In genomic region chr10:132518572-132519381, GRCh38 we compare ENCODE assay signal across 1 cellular context.
TF ChIP-seq lines count a peak whose summit lies in the region.

No MANE protein-coding gene starts in this region.

TF ChIP-seq in H1, 55 proteins besides CTCF, POLR2A, EP300 and RAD21 (continued from another document):
- TF ChIP-seq HDAC2 (IDR thresholded peaks at IDR 0.05; ENCODE audit: borderline replicate concordance in 1 of 2, low read depth in 2 of 2, low read length in 2 of 2) = no peak; a peak in 1 of 4 replicates
- no peak for TF ChIP-seq NANOG (IDR thresholded peaks at IDR 0.05; ENCODE audit: insufficient read depth, low read depth, low read length, poor library complexity, severe bottlenecking)
- peak; percentile 92 for TF ChIP-seq ASH2L (IDR thresholded peaks at IDR 0.05; ENCODE audit: low read length)
- TF ChIP-seq YY1 (IDR thresholded peaks at IDR 0.05; ENCODE audit: low read depth, low read length) = no peak
- no peak for TF ChIP-seq CBX5 (IDR thresholded peaks at IDR 0.05; ENCODE audit: low read depth, low read length)
- TF ChIP-seq CBX8 (IDR thresholded peaks at IDR 0.05; ENCODE audit: borderline replicate concordance, low read depth, low read length) = no peak
- TF ChIP-seq E2F6 (IDR thresholded peaks at IDR 0.05) = peak; percentile 77
- TF ChIP-seq TCF12 (IDR thresholded peaks at IDR 0.05; ENCODE audit: low read depth, low read length) = peak; percentile 81
- TF ChIP-seq CTBP2 (IDR thresholded peaks at IDR 0.05; ENCODE audit: borderline replicate concordance, insufficient read depth, insufficient read length, low read length) = no peak
- TF ChIP-seq EGR1 (IDR thresholded peaks at IDR 0.05; ENCODE audit: borderline replicate concordance, low read depth, low read length) = peak; percentile 23; the same call in 1 of the 2 replicates
- no peak for TF ChIP-seq CEBPB (IDR thresholded peaks at IDR 0.05; ENCODE audit: low read depth, low read length)
- no peak for TF ChIP-seq JUND (IDR thresholded peaks at IDR 0.05; ENCODE audit: low read length)
- TF ChIP-seq GABPA (IDR thresholded peaks at IDR 0.05; ENCODE audit: borderline replicate concordance, insufficient read depth, low read length) = no peak; the same call in 1 of the 2 replicates
- peak; percentile 83 for TF ChIP-seq USF2 (IDR thresholded peaks at IDR 0.05; ENCODE audit: low read length)
- no peak for TF ChIP-seq ATF3 (IDR thresholded peaks at IDR 0.05; ENCODE audit: insufficient read depth, low read depth, low read length)
- TF ChIP-seq MAFK (IDR thresholded peaks at IDR 0.05; ENCODE audit: low read depth, low read length) = no peak
- TF ChIP-seq SIN3A (conservative IDR thresholded peaks at IDR 0.05 in 1 of 2, IDR thresholded peaks at IDR 0.05 in 1 of 2; ENCODE audit: low read depth in 1 of 2, low read length in 2 of 2) = peak in 1 of 2 experiments; percentile 75; a peak in 1 of 4 replicates
- TF ChIP-seq SIX5 (IDR thresholded peaks at IDR 0.05; ENCODE audit: low read depth, low read length) = no peak
- no peak for TF ChIP-seq SUZ12 (IDR thresholded peaks at IDR 0.05; ENCODE audit: low read length)
- no peak for TF ChIP-seq CHD7 (IDR thresholded peaks at IDR 0.05; ENCODE audit: insufficient replicate concordance, low read length)
- TF ChIP-seq ATF2 (IDR thresholded peaks at IDR 0.05; ENCODE audit: low read length) = no peak
- TF ChIP-seq ZNF274 (IDR thresholded peaks at IDR 0.05; ENCODE audit: borderline replicate concordance, extremely low read depth, low read length) = no peak
- no peak for TF ChIP-seq NRF1 (IDR thresholded peaks at IDR 0.05; ENCODE audit: low read depth, low read length)
- TF ChIP-seq KDM5A (IDR thresholded peaks at IDR 0.05; ENCODE audit: low read length) = no peak
- TF ChIP-seq JUN (IDR thresholded peaks at IDR 0.05; ENCODE audit: low read depth, low read length) = no peak
- TF ChIP-seq CHD2 (IDR thresholded peaks at IDR 0.05; ENCODE audit: low read length) = peak; percentile 10; the same call in 1 of the 2 replicates
- no peak for TF ChIP-seq RFX5 (IDR thresholded peaks at IDR 0.05; ENCODE audit: borderline replicate concordance, low read depth, low read length)
- TF ChIP-seq SAP30 (IDR thresholded peaks at IDR 0.05; ENCODE audit: insufficient read depth, insufficient replicate concordance, low read length) = no peak
- TF ChIP-seq RXRA (IDR thresholded peaks at IDR 0.05; ENCODE audit: insufficient read depth, low read depth, low read length) = no peak
- TF ChIP-seq BCL11A (IDR thresholded peaks at IDR 0.05; ENCODE audit: low read depth in 2 of 2, low read length in 2 of 2) = no peak
- no peak for TF ChIP-seq BRCA1 (IDR thresholded peaks at IDR 0.05; ENCODE audit: low read depth, low read length)
- peak; percentile 81 for TF ChIP-seq MAX (IDR thresholded peaks at IDR 0.05)
